Comparison of ENCODE assay signal across 31 cellular contexts in genomic region chr3:71413572-71413971, GRCh38.
DNase-seq lines count a peak whose midpoint lies in the region; ATAC-seq, FAIRE-seq and TF ChIP-seq lines count a peak whose summit lies in the region.
"Had no signal": no experiment of that assay in that cellular context is flagged by ENCODE, and none has a peak within 500 bp of the region (broad histone marks: within the 10 kb centered on the region; RNA-seq: fewer than 3 reads in every experiment).

No MANE protein-coding gene starts in this region.

- H3K36me3 ChIP-seq in esophagus squamous epithelium (no peaks in the 10 kb centered on the region), neural progenitor cell (no peaks in the 10 kb centered on the region), small intestine (ENCODE audit: control insufficient read depth in 2 of 2, insufficient read depth in 2 of 2, low read length in 2 of 2) (no peaks in the 10 kb centered on the region)
- H3K36me3 ChIP-seq: gastroesophageal sphincter, lower lobe of right lung, neutrophil, spleen, stomach, uterus had no signal

- H3K27ac Mint-ChIP-seq in activated naive CD8-positive, alpha-beta T cell, result peak overlapping the region; percentile 90
- H3K27ac Mint-ChIP-seq in activated naive CD8-positive, alpha-beta T cell treated with anti-CD3 and anti-CD28 coated beads, Interleukin-2, amount 50 U/mL, for 24 hours, result no peak overlapping the region
- H3K27ac Mint-ChIP-seq in T-helper 17 cell (peak overlapping the region; percentile 64), type B pancreatic cell (peak overlapping the region; percentile 95), neural progenitor cell (no peak overlapping the region)
- H3K27ac Mint-ChIP-seq: dendritic cell treated with granulocyte-macrophage colony-stimulating factor and Interleukin-4, amounts not matched to agents 40 ng/mL and 50 ng/mL, for 4 days; endodermal cell; T-helper 2 cell treated with Interferon-gamma antibody and Interleukin-4, amounts not matched to agents 5 μg/mL and 100 μg/mL, for 36 hours had no signal

- no peak overlapping the region for H3K4me3 Mint-ChIP-seq in activated naive CD8-positive, alpha-beta T cell
- H3K4me3 Mint-ChIP-seq in activated naive CD8-positive, alpha-beta T cell treated with anti-CD3 and anti-CD28 coated beads, Interleukin-2, amount 50 U/mL, for 24 hours, result no peak overlapping the region
- H3K4me3 Mint-ChIP-seq in T-helper 17 cell, result no peak overlapping the region
- H3K4me3 Mint-ChIP-seq in type B pancreatic cell, result peak overlapping the region; percentile 60
- no peak overlapping the region for H3K4me3 Mint-ChIP-seq in neural progenitor cell
- H3K4me3 Mint-ChIP-seq: activated CD4-positive, alpha-beta T cell treated with anti-CD3 and anti-CD28 coated beads for 36 hours; central memory CD8-positive, alpha-beta T cell; dendritic cell treated with granulocyte-macrophage colony-stimulating factor and Interleukin-4, amounts not matched to agents 40 ng/mL and 50 ng/mL, for 4 days; endodermal cell; T-helper 2 cell treated with Interferon-gamma antibody and Interleukin-4, amounts not matched to agents 5 μg/mL and 100 μg/mL, for 36 hours had no signal

- intact Hi-C loops in esophagus squamous epithelium (cut with DNase I), result no loop called here

- H3K79me2 ChIP-seq in neural progenitor cell (ENCODE audit: low read depth), result no peaks in the 10 kb centered on the region

- H3K9me3 ChIP-seq in T-helper 17 cell (ENCODE audit: control insufficient read depth, low read length, poor library complexity, severe bottlenecking) (no peaks in the 10 kb centered on the region), esophagus squamous epithelium (no peaks in the 10 kb centered on the region), neural progenitor cell (ENCODE audit: low read depth) (no peaks in the 10 kb centered on the region), small intestine (ENCODE audit: control insufficient read depth, low read depth) (no peaks in the 10 kb centered on the region)
- H3K9me3 ChIP-seq: gastroesophageal sphincter, lower lobe of right lung, neutrophil, spleen, stomach, uterus had no signal

- H3K27ac ChIP-seq in esophagus squamous epithelium, result peak overlapping the region in 3 of 4 donors; percentile 45 to 74 (median 50)
- no peak overlapping the region for H3K27ac ChIP-seq in neural progenitor cell
- no peak overlapping the region for H3K27ac ChIP-seq in small intestine (ENCODE audit: low read depth in 1 of 2, low read length in 1 of 2)
- H3K27ac ChIP-seq: gastroesophageal sphincter, lower lobe of right lung, neutrophil, stomach, uterus had no signal

- peaks cover 95% of the 10 kb centered on the region for H3K4me1 Mint-ChIP-seq in activated naive CD8-positive, alpha-beta T cell (ENCODE audit: low read depth)
- peaks cover 88% of the 10 kb centered on the region for H3K4me1 Mint-ChIP-seq in activated naive CD8-positive, alpha-beta T cell treated with anti-CD3 and anti-CD28 coated beads, Interleukin-2, amount 50 U/mL, for 24 hours
- H3K4me1 Mint-ChIP-seq in T-helper 17 cell (peaks cover 41% of the 10 kb centered on the region), type B pancreatic cell (ENCODE audit: unreplicated experiment) (peaks cover 55% of the 10 kb centered on the region), neural progenitor cell (peaks cover 5% of the 10 kb centered on the region)

- 36 to 50% methylated on average over 3 of the region's 3 CpGs for WGBS in esophagus squamous epithelium, 2 donors
- 76 to 82% (median 77%) methylated on average over 3 of the region's 3 CpGs for WGBS in small intestine, 3 donors

- H3K27me3 Mint-ChIP-seq in activated naive CD8-positive, alpha-beta T cell, result no peaks in the 10 kb centered on the region
- no peaks in the 10 kb centered on the region for H3K27me3 Mint-ChIP-seq in activated naive CD8-positive, alpha-beta T cell treated with anti-CD3 and anti-CD28 coated beads, Interleukin-2, amount 50 U/mL, for 24 hours
- no peaks in the 10 kb centered on the region for H3K27me3 Mint-ChIP-seq in T-helper 17 cell
- H3K27me3 Mint-ChIP-seq in type B pancreatic cell, result no peaks in the 10 kb centered on the region
- H3K27me3 Mint-ChIP-seq in neural progenitor cell (ENCODE audit: insufficient read depth, low read depth), result peaks cover 2% of the 10 kb centered on the region
- H3K27me3 Mint-ChIP-seq: activated CD4-positive, alpha-beta T cell treated with anti-CD3 and anti-CD28 coated beads for 36 hours; central memory CD8-positive, alpha-beta T cell; dendritic cell treated with granulocyte-macrophage colony-stimulating factor and Interleukin-4, amounts not matched to agents 40 ng/mL and 50 ng/mL, for 4 days had no signal

- H3K27me3 ChIP-seq in esophagus squamous epithelium (no peaks in the 10 kb centered on the region), neural progenitor cell (no peaks in the 10 kb centered on the region), small intestine (ENCODE audit: control insufficient read depth in 2 of 2, insufficient read depth in 2 of 2, low read length in 2 of 2) (no peaks in the 10 kb centered on the region)
- H3K27me3 ChIP-seq: gastroesophageal sphincter, neutrophil, spleen, stomach, uterus had no signal

- H3K4me2 ChIP-seq in neural progenitor cell, result no peak overlapping the region

- TF ChIP-seq CTCF in esophagus squamous epithelium (IDR thresholded peaks at IDR 0.05) (no peak), type B pancreatic cell (conservative IDR thresholded peaks at IDR 0.05) (no peak), GM10266 (IDR thresholded peaks at IDR 0.05; ENCODE audit: control insufficient read depth, insufficient read depth, low read depth, missing control alignments) (no peak), neural progenitor cell (IDR thresholded peaks at IDR 0.05) (no peak)

- H3K9me3 Mint-ChIP-seq in activated naive CD8-positive, alpha-beta T cell (ENCODE audit: low read depth), result no peaks in the 10 kb centered on the region
- no peaks in the 10 kb centered on the region for H3K9me3 Mint-ChIP-seq in activated naive CD8-positive, alpha-beta T cell treated with anti-CD3 and anti-CD28 coated beads, Interleukin-2, amount 50 U/mL, for 24 hours
- peaks cover 9% of the 10 kb centered on the region for H3K9me3 Mint-ChIP-seq in type B pancreatic cell
- no peaks in the 10 kb centered on the region for H3K9me3 Mint-ChIP-seq in neural progenitor cell
- H3K9me3 Mint-ChIP-seq: central memory CD8-positive, alpha-beta T cell; dendritic cell treated with granulocyte-macrophage colony-stimulating factor and Interleukin-4, amounts not matched to agents 40 ng/mL and 50 ng/mL, for 4 days; endodermal cell; T-helper 2 cell treated with Interferon-gamma antibody and Interleukin-4, amounts not matched to agents 5 μg/mL and 100 μg/mL, for 36 hours had no signal

- no peaks in the 10 kb centered on the region for H3F3A ChIP-seq in neural progenitor cell (ENCODE audit: low read depth)

- H4K20me1 ChIP-seq in neural progenitor cell (ENCODE audit: low read depth), result peaks cover 23% of the 10 kb centered on the region

- DNase-seq in activated naive CD8-positive, alpha-beta T cell treated with anti-CD3 and anti-CD28 coated beads, Interleukin-2, amount 50 U/mL, for 24 hours, result no peak
- DNase-seq in T-helper 17 cell (no peak), esophagus squamous epithelium (lab: John Stamatoyannopoulos, UW) (no peak), type B pancreatic cell (ENCODE audit: extremely low spot score, unreplicated experiment) (no peak), GM10266 (ENCODE audit: extremely low spot score) (no peak), neural progenitor cell (ENCODE audit: low spot score) (no peak), small intestine (no peak)
- DNase-seq: activated CD4-positive, alpha-beta T cell treated with anti-CD3 and anti-CD28 coated beads for 36 hours; activated effector memory CD4-positive, alpha-beta T cell treated with anti-CD3 and anti-CD28 coated beads, Interleukin-2, amount 50 U/mL, for 16 hours; activated T-cell treated with anti-CD3 and anti-CD28 coated beads, Interleukin-2, amount 50 U/mL, for 1 hour; DMS53; endodermal cell; kidney glomerular epithelial cell; lower lobe of right lung; NCI-H146; SHP77 treated with DMSO at 0.1 percent for 48 hours; spleen; stimulated activated CD8-positive, alpha-beta memory T cell treated with anti-CD3 and anti-CD28 coated beads, Interleukin-4, amount 100 ng/mL, for 48 hours; stomach; uterus had no signal

- ATAC-seq in activated naive CD8-positive, alpha-beta T cell treated with anti-CD3 and anti-CD28 coated beads, Interleukin-2, amount 50 U/mL, for 24 hours, result no peak
- no peak for ATAC-seq in T-helper 17 cell
- ATAC-seq: activated CD4-positive, alpha-beta T cell treated with anti-CD3 and anti-CD28 coated beads for 36 hours; HepG2; lower lobe of right lung; Panc1 had no signal

- FAIRE-seq in small intestine (lab: Jason Lieb, UNC), result no peak
- FAIRE-seq: A204.1, G401.6, H54, HepG2 had no signal

- H3K36me3 Mint-ChIP-seq in activated naive CD8-positive, alpha-beta T cell, result peaks cover 10% of the 10 kb centered on the region
- no peaks in the 10 kb centered on the region for H3K36me3 Mint-ChIP-seq in activated naive CD8-positive, alpha-beta T cell treated with anti-CD3 and anti-CD28 coated beads, Interleukin-2, amount 50 U/mL, for 24 hours (ENCODE audit: low read depth)
- H3K36me3 Mint-ChIP-seq in T-helper 17 cell (ENCODE audit: low read depth), result peaks cover 4% of the 10 kb centered on the region
- peaks cover 7% of the 10 kb centered on the region for H3K36me3 Mint-ChIP-seq in type B pancreatic cell
- no peaks in the 10 kb centered on the region for H3K36me3 Mint-ChIP-seq in neural progenitor cell

- peak overlapping the region in 1 of 4 donors; percentile 23 for H3K4me3 ChIP-seq in esophagus squamous epithelium
- H3K4me3 ChIP-seq in neural progenitor cell, result no peak overlapping the region
- H3K4me3 ChIP-seq in small intestine (ENCODE audit: low read depth in 1 of 2, low read length in 2 of 2), result no peak overlapping the region
- H3K4me3 ChIP-seq: gastroesophageal sphincter, lower lobe of right lung, spleen, stomach, uterus had no signal

- peaks cover 3 to 47% (median 15%) of the 10 kb centered on the region in 3 donors for H3K4me1 ChIP-seq in esophagus squamous epithelium
- peaks cover 5% of the 10 kb centered on the region for H3K4me1 ChIP-seq in neural progenitor cell
- peaks cover 0 to 3% of the 10 kb centered on the region in 2 donors for H3K4me1 ChIP-seq in small intestine (ENCODE audit: control insufficient read depth in 2 of 2, insufficient read depth in 1 of 2, low read depth in 1 of 2, low read length in 1 of 2)
- H3K4me1 ChIP-seq: lower lobe of right lung, uterus had no signal

- TF ChIP-seq POLR2A in esophagus squamous epithelium (IDR thresholded peaks at IDR 0.05), result no peak

- no peak overlapping the region for H3K9ac ChIP-seq in neural progenitor cell

- H2AFZ ChIP-seq in neural progenitor cell (replicated peaks), result no peak overlapping the region

Comparison
In these comparisons a context has a peak if more than half of its experiments do, and no peak if none do; other contexts are left out.
1. H3K27ac Mint-ChIP-seq: peak in activated naive CD8-positive, alpha-beta T cell (single experiment), T-helper 17 cell (single experiment) and type B pancreatic cell (single experiment); none in activated naive CD8-positive, alpha-beta T cell treated with anti-CD3 and anti-CD28 coated beads, Interleukin-2, amount 50 U/mL, for 24 hours (single experiment) and neural progenitor cell (single experiment).
2. H3K27ac ChIP-seq: peak in esophagus squamous epithelium (3 of 4); none in neural progenitor cell (single experiment) and small intestine (0 of 2).